ENCODE assay signal across 1 cellular context in the genomic region with DNA sequence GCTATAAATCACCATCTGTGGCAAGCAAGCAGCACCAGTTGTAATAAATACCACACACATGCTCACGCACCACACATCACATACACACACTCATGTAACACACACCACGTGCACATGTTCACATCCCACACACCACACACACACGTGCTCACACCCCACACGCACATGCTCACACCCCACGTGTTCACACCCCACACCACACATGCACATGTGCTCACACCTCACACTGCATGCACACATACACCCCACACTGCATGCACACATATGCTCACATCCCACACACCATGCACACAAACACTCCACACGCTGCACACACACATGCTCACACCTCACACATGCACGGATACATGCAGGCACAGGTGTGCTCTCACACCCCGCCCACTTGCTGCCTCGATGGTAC.
TF ChIP-seq lines count a peak whose summit lies in the region.

No MANE protein-coding gene starts in this region.

TF ChIP-seq in H1, 55 proteins besides CTCF, POLR2A, EP300 and RAD21:
- no peak for TF ChIP-seq SP1 (IDR thresholded peaks at IDR 0.05; ENCODE audit: low read depth, low read length)
- TF ChIP-seq CHD7 (IDR thresholded peaks at IDR 0.05; ENCODE audit: insufficient replicate concordance, low read length), result no peak
- TF ChIP-seq GABPA (IDR thresholded peaks at IDR 0.05; ENCODE audit: borderline replicate concordance, insufficient read depth, low read length), result no peak
- no peak for TF ChIP-seq ASH2L (IDR thresholded peaks at IDR 0.05; ENCODE audit: low read length)
- no peak for TF ChIP-seq KDM4A (IDR thresholded peaks at IDR 0.05; ENCODE audit: low read depth, low read length, severe bottlenecking)
- no peak for TF ChIP-seq SAP30 (IDR thresholded peaks at IDR 0.05; ENCODE audit: insufficient read depth, insufficient replicate concordance, low read length)
- TF ChIP-seq BACH1 (IDR thresholded peaks at IDR 0.05; ENCODE audit: low read length), result no peak
- TF ChIP-seq JUN (IDR thresholded peaks at IDR 0.05; ENCODE audit: low read depth, low read length), result no peak
- TF ChIP-seq CEBPB (IDR thresholded peaks at IDR 0.05; ENCODE audit: low read depth, low read length), result no peak
- no peak for TF ChIP-seq RNF2 (IDR thresholded peaks at IDR 0.05; ENCODE audit: borderline replicate concordance, low read depth, low read length, missing control alignments, poor library complexity, severe bottlenecking)
- TF ChIP-seq, protein P1, sequence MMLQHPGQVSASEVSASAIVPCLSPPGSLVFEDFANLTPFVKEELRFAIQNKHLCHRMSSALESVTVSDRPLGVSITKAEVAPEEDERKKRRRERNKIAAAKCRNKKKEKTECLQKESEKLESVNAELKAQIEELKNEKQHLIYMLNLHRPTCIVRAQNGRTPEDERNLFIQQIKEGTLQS (IDR thresholded peaks at IDR 0.05; ENCODE audit: insufficient read depth, low read depth, low read length), result no peak
- no peak for TF ChIP-seq POU5F1 (IDR thresholded peaks at IDR 0.05; ENCODE audit: low read depth, low read length)
- no peak for TF ChIP-seq BRCA1 (IDR thresholded peaks at IDR 0.05; ENCODE audit: low read depth, low read length)
- TF ChIP-seq RXRA (IDR thresholded peaks at IDR 0.05; ENCODE audit: insufficient read depth, low read depth, low read length), result no peak
- no peak for TF ChIP-seq ZNF274 (IDR thresholded peaks at IDR 0.05; ENCODE audit: borderline replicate concordance, extremely low read depth, low read length)
- no peak for TF ChIP-seq HDAC2 (IDR thresholded peaks at IDR 0.05; ENCODE audit: borderline replicate concordance in 1 of 2, low read depth in 2 of 2, low read length in 2 of 2)
- TF ChIP-seq, protein P2, sequence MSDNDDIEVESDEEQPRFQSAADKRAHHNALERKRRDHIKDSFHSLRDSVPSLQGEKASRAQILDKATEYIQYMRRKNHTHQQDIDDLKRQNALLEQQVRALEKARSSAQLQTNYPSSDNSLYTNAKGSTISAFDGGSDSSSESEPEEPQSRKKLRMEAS (IDR thresholded peaks at IDR 0.05), result no peak
- no peak for TF ChIP-seq CHD1 (IDR thresholded peaks at IDR 0.05; ENCODE audit: low read depth, low read length)
- no peak for TF ChIP-seq NRF1 (IDR thresholded peaks at IDR 0.05; ENCODE audit: low read depth, low read length)
- no peak for TF ChIP-seq CREB1 (IDR thresholded peaks at IDR 0.05)
